10 cellular contexts compared by ENCODE assay signal in the genomic region with DNA sequence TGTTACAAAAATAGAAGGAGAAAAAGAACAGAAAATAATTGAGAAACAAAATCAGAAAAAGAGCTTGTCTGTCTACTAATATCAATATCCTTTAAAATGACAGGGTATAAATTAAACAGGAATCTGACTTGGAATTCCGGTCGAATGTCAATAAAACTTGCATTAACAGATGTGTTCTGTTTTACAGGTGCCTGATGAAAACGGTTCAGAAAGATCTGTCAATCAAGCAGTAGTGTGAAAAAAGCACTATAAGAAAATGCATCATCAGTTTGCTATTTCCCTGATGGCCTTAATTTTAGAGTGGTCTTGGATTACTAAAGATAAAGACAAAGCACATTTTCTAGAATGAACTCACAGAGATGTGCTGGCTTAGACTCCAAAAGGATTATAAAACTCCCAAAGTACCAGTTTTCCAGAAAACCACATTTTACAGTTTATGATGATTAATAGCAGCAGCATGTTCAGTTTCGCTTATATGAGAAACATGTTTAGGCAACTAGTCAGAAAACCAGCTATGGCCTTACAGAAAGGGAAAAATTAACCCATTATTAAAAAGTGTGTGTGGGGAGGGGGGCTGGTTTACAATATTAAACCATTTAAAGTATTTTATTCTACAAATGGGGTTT.
A peak's percentile ranks its signal among the peaks of the same experiment; 100 is the strongest.
DNase-seq lines count a peak whose midpoint lies in the region; ATAC-seq, FAIRE-seq and TF ChIP-seq lines count a peak whose summit lies in the region.
"Had no signal": no experiment of that assay in that cellular context is flagged by ENCODE, and none has a peak within 500 bp of the region (broad histone marks: within the 10 kb centered on the region; RNA-seq: fewer than 3 reads in every experiment).

No MANE protein-coding gene starts in this region.

- H3K4me1 ChIP-seq in OCI-LY3 (ENCODE audit: low read length): peaks cover 14% of the 10 kb centered on the region
- H3K4me1 ChIP-seq: heart left ventricle had no signal

- peaks cover 54% of the 10 kb centered on the region for H3K36me3 ChIP-seq in OCI-LY3 (replicated peaks; ENCODE audit: low read depth, low read length)
- peaks cover 38% of the 10 kb centered on the region for H3K36me3 ChIP-seq in WERI-Rb-1

- no peak overlapping the region for H3K27ac ChIP-seq in OCI-LY3 (ENCODE audit: low read length)
- H3K27ac ChIP-seq in WERI-Rb-1: no peak overlapping the region
- H3K27ac ChIP-seq: heart left ventricle had no signal

- DNase-seq in AG09309 (ENCODE audit: low read depth) (peak; percentile 70), H54 (ENCODE audit: insufficient read length, low spot score) (no peak), fibroblast of pulmonary artery (ENCODE audit: low read depth) (peak; percentile 22), WERI-Rb-1 (no peak)
- DNase-seq in activated effector memory CD4-positive, alpha-beta T cell treated with Interleukin-2 at 50 U/mL for 16 hours: no peak
- DNase-seq in activated CD4-positive, alpha-beta T cell treated with anti-CD3 and anti-CD28 coated beads for 4 hours: no peak
- DNase-seq: heart left ventricle, SHP77 treated with DMSO at 0.1 percent for 48 hours had no signal

- TF ChIP-seq CTCF in AG09309 (IDR thresholded peaks at IDR 0.05; ENCODE audit: control insufficient read depth, insufficient read depth, low read depth, low read length, missing control alignments) (no peak), OCI-LY3 (IDR thresholded peaks at IDR 0.05; ENCODE audit: low read depth, low read length) (no peak), fibroblast of pulmonary artery (IDR thresholded peaks at IDR 0.05; ENCODE audit: low read length, missing control alignments) (no peak), WERI-Rb-1 (IDR thresholded peaks at IDR 0.05; ENCODE audit: low read depth, low read length) (no peak)

- H3K79me2 ChIP-seq in OCI-LY3 (ENCODE audit: low read length): peaks cover 51% of the 10 kb centered on the region

- H3K4me2 ChIP-seq in OCI-LY3 (ENCODE audit: low read length): peak overlapping the region; percentile 51

- no peak overlapping the region for H2AFZ ChIP-seq in OCI-LY3 (ENCODE audit: low read depth, low read length)

- no peaks in the 10 kb centered on the region for H3K27me3 ChIP-seq in OCI-LY3 (ENCODE audit: low read depth, low read length)
- no peaks in the 10 kb centered on the region for H3K27me3 ChIP-seq in WERI-Rb-1 (ENCODE audit: insufficient read depth, low read depth, severe bottlenecking)
- H3K27me3 ChIP-seq: heart left ventricle had no signal

- no peak overlapping the region for H3K4me3 ChIP-seq in AG09309 (ENCODE audit: control insufficient read depth, low read depth, low read length)
- H3K4me3 ChIP-seq in OCI-LY3 (ENCODE audit: low read length): no peak overlapping the region
- no peak overlapping the region for H3K4me3 ChIP-seq in fibroblast of pulmonary artery (replicated peaks; ENCODE audit: low read depth, low read length)
- H3K4me3 ChIP-seq in WERI-Rb-1 (ENCODE audit: low read depth, low read length): no peak overlapping the region
- H3K4me3 ChIP-seq: heart left ventricle had no signal

- H4K20me1 ChIP-seq in OCI-LY3 (ENCODE audit: insufficient read depth, low read length): peaks cover 15% of the 10 kb centered on the region

- no peak for TF ChIP-seq POLR2A in H54 (IDR thresholded peaks at IDR 0.05; ENCODE audit: low read depth, low read length)

- H3K9ac ChIP-seq in OCI-LY3 (ENCODE audit: low read length): no peak overlapping the region

- peak; percentile 90 for FAIRE-seq in H54 (lab: Jason Lieb, UNC)

- no peaks in the 10 kb centered on the region for H3K9me3 ChIP-seq in OCI-LY3 (ENCODE audit: insufficient read depth, low read length)
- no peaks in the 10 kb centered on the region for H3K9me3 ChIP-seq in WERI-Rb-1 (ENCODE audit: severe bottlenecking)
- H3K9me3 ChIP-seq: heart left ventricle had no signal

- ATAC-seq in HG02623 (IDR thresholded peaks at IDR 0.05; ENCODE audit: unreplicated experiment): no peak
- ATAC-seq: heart left ventricle had no signal

Comparison
In these comparisons a context has a peak if more than half of its experiments do, and no peak if none do; other contexts are left out.
1. DNase-seq: peak in AG09309 (single experiment) and fibroblast of pulmonary artery (single experiment); none in H54 (single experiment), WERI-Rb-1 (single experiment), activated effector memory CD4-positive, alpha-beta T cell treated with Interleukin-2 at 50 U/mL for 16 hours (single experiment) and activated CD4-positive, alpha-beta T cell treated with anti-CD3 and anti-CD28 coated beads for 4 hours (0 of 2).